Comparison of ENCODE assay signal across 9 cellular contexts in genomic region chr22:43883012-43883661, GRCh38. TPM values are rescaled to one million over a fixed set of nuclear protein-coding genes. Genes with fewer than 3 reads are reported as not detected.
DNase-seq lines count a peak whose midpoint lies in the region; ATAC-seq and TF ChIP-seq lines count a peak whose summit lies in the region.
"Had no signal": no experiment of that assay in that cellular context is flagged by ENCODE, and none has a peak within 500 bp of the region (broad histone marks: within the 10 kb centered on the region; RNA-seq: fewer than 3 reads in every experiment).

No MANE protein-coding gene starts in this region.

- no peak overlapping the region for H3K27ac Mint-ChIP-seq in Calu3 (ENCODE audit: unreplicated experiment)
- no peak overlapping the region for H3K27ac Mint-ChIP-seq in HFFc6

- no peaks in the 10 kb centered on the region for H3K9me3 Mint-ChIP-seq in Calu3 (ENCODE audit: low read depth, unreplicated experiment)
- peaks cover 5% of the 10 kb centered on the region; the same call in 1 of the 2 replicates for H3K9me3 Mint-ChIP-seq in HFFc6

- DNase-seq in Calu3 (peak; percentile 79), HFFc6 (peak; percentile 73), NOMO-1 (lab: John Stamatoyannopoulos, UW; ENCODE audit: unreplicated experiment in 2 of 2) (peak; percentile 58 to 66), fibroblast of gingiva (ENCODE audit: low read depth) (peak; percentile 46), pons (ENCODE audit: low spot score) (peak; percentile 28)
- peak; percentile 32 for DNase-seq in activated CD8-positive, alpha-beta memory T cell treated with anti-CD3 and anti-CD28 coated beads, Interleukin-2, amount 50 U/mL, for 4 hours

- CTCF ChIA-PET in Calu3 (lab: Charles Lee): interaction anchor here (0.6 to 1.4 kb wide), 17 partner anchors 14 to 216 kb away, joined by 3 to 72 read pairs (median 4); partner anchors contain the start of genes PNPLA3 and SAMM50

- H3K27me3 Mint-ChIP-seq in Calu3 (ENCODE audit: unreplicated experiment) (peaks cover 76% of the 10 kb centered on the region), HFFc6 (ENCODE audit: insufficient read depth) (peaks cover 12% of the 10 kb centered on the region)

- intact Hi-C loops in Calu3 (cut with micrococcal nuclease; ENCODE audit: unreplicated experiment): loop anchor here (1.0 kb wide), 1 partner anchor 63 kb away; no protein-coding TSS in a partner anchor

- peak; percentile 63 for TF ChIP-seq CTCF in Calu3 (IDR thresholded peaks at IDR 0.05; ENCODE audit: unreplicated experiment)
- peak; percentile 84 for TF ChIP-seq CTCF in HFFc6 (IDR thresholded peaks at IDR 0.05)

- H3K36me3 Mint-ChIP-seq in Calu3 (ENCODE audit: insufficient read depth, unreplicated experiment) (peaks cover 4% of the 10 kb centered on the region), HFFc6 (ENCODE audit: low read depth) (no peaks in the 10 kb centered on the region)

- ATAC-seq in GM18505 (IDR thresholded peaks at IDR 0.05; ENCODE audit: unreplicated experiment): no peak
- ATAC-seq in GM21737 (IDR thresholded peaks at IDR 0.05; ENCODE audit: unreplicated experiment): no peak

- no peak overlapping the region for H3K4me3 Mint-ChIP-seq in Calu3 (ENCODE audit: low read depth, unreplicated experiment)
- H3K4me3 Mint-ChIP-seq in HFFc6: no peak overlapping the region

- no peak for TF ChIP-seq POLR2A in GM18505 (IDR thresholded peaks at IDR 0.05; ENCODE audit: borderline replicate concordance, extremely low read depth, insufficient read depth, insufficient read length)

- H3K4me1 Mint-ChIP-seq in Calu3 (ENCODE audit: low read depth, unreplicated experiment) (no peaks in the 10 kb centered on the region), HFFc6 (ENCODE audit: low read depth) (0 out of 2 replicates have a peak, but pooled peaks cover 5% of the 10 kb centered on the region)

- no TSS peak for BruUV-seq in Calu3 (replicated peaks; lab: Mats Ljungman, UMichigan)

RNA-seq across cellular contexts. Expression of gene PNPLA5, which starts 8.7 kb away (rescaled TPM):
- total RNA-seq in Calu3 (2022): not detected in 2 replicates
- total RNA-seq in HFFc6 (2021; fragmentation: NEBNext Ultra II Directional; extraction: Animal tissue kit (Norgen Biotek cat#: 25700)): not detected
- total RNA-seq: T-helper 2 cell treated with Interferon-gamma antibody and Interleukin-4, amounts not matched to agents 100 ng/mL and 5 ng/mL, for 36 hours had no signal

RNA-seq across cellular contexts. Expression of gene SULT4A1, which starts 20.8 kb away (rescaled TPM):
- 7.9 and 9.1 TPM in 2 replicates for total RNA-seq in Calu3 (2022)
- total RNA-seq in HFFc6 (2021; fragmentation: NEBNext Ultra II Directional; extraction: Animal tissue kit (Norgen Biotek cat#: 25700)): not detected
- total RNA-seq: T-helper 2 cell treated with Interferon-gamma antibody and Interleukin-4, amounts not matched to agents 100 ng/mL and 5 ng/mL, for 36 hours had no signal

RNA-seq across cellular contexts. Expression of gene PNPLA3, which starts 40.5 kb away (rescaled TPM):
- total RNA-seq in Calu3 (2022): 8.0 and 9.5 TPM in 2 replicates
- 1 to 10 TPM; 3.0 to 6.5 (median 3.4) TPM for total RNA-seq in HFFc6 (2021; fragmentation: NEBNext Ultra II Directional; extraction: Animal tissue kit (Norgen Biotek cat#: 25700))

Comparison
In these comparisons a context has a peak if more than half of its experiments do, and no peak if none do; other contexts are left out.
1. DNase-seq: peak in every context shown above with its lines; median percentile 79 in Calu3; 73 in HFFc6; 62 in NOMO-1; 46 in fibroblast of gingiva; 32 in activated CD8-positive, alpha-beta memory T cell treated with anti-CD3 and anti-CD28 coated beads, Interleukin-2, amount 50 U/mL, for 4 hours; 28 in pons.